Comparison of ENCODE assay signal across 15 cellular contexts in genomic region chr19:48540110-48540509, GRCh38. TPM values are rescaled to one million over a fixed set of nuclear protein-coding genes. Genes with fewer than 3 reads are reported as not detected.
A peak's percentile ranks its signal among the peaks of the same experiment; 100 is the strongest.
DNase-seq lines count a peak whose midpoint lies in the region; ATAC-seq and TF ChIP-seq lines count a peak whose summit lies in the region.
"Had no signal": no experiment of that assay in that cellular context is flagged by ENCODE, and none has a peak within 500 bp of the region (broad histone marks: within the 10 kb centered on the region; RNA-seq: fewer than 3 reads in every experiment).

No MANE protein-coding gene starts in this region.

- H3K27me3 ChIP-seq in transverse colon = peaks cover 67% of the 10 kb centered on the region

- TF ChIP-seq POLR2A in transverse colon (IDR thresholded peaks at IDR 0.05) = no peak

- in situ Hi-C loops in transverse colon (cut with MboI; ENCODE audit: low pct_ligation_motif_present in 1 of 4, low pct_unique_long_range_greater_than_20kb in 1 of 4, low sequenced_read_pairs in 3 of 4) = no loop called here

- TF ChIP-seq CTCF in transverse colon (IDR thresholded peaks at IDR 0.05) = no peak

- WGBS in transverse colon (ENCODE audit: low coverage in 1 of 2), 2 donors = 31 to 41% methylated on average over 5 to 7 of the region's 7 CpGs

- ATAC-seq in left ventricle myocardium superior (no peak), HG02885 (IDR thresholded peaks at IDR 0.05; ENCODE audit: poor library complexity, unreplicated experiment) (no peak)
- ATAC-seq: CD8-positive, alpha-beta T cell; WTC11 had no signal

- intact Hi-C loops in transverse colon (cut with DNase I; ENCODE audit: low total_unique reads) = no loop called here
- intact Hi-C loops in left ventricle myocardium superior (cut with micrococcal nuclease) = no loop called here

- no peaks in the 10 kb centered on the region for H3K36me3 ChIP-seq in transverse colon

- H3K4me3 ChIP-seq in transverse colon = no peak overlapping the region

- no peak overlapping the region for H3K27ac ChIP-seq in transverse colon

- DNase-seq in NCI-H2029 (lab: John Stamatoyannopoulos, UW) = peak; percentile 31
- DNase-seq in NCI-H2029 treated with DMSO at 0.1 percent for 48 hours (lab: John Stamatoyannopoulos, UW) = no peak
- DNase-seq in NCI-H1105 treated with DMSO at 0.1 percent for 48 hours (lab: John Stamatoyannopoulos, UW) = peak; percentile 42
- DNase-seq in SHP77 (lab: John Stamatoyannopoulos, UW) = peak; percentile 65 to 72
- peak; percentile 17 for DNase-seq in retina
- DNase-seq in transverse colon = no peak
- no peak for DNase-seq in left ventricle myocardium superior
- DNase-seq: CD8-positive, alpha-beta T cell; MM.1S; stimulated activated CD4-positive, alpha-beta T cell treated with anti-CD3 and anti-CD28 coated beads, Interleukin-1b, Interleukin-23, amount 100 ng/mL, for 48 hours; T-helper 1 cell had no signal

- H3K9me3 ChIP-seq in transverse colon = no peaks in the 10 kb centered on the region

- peaks cover 0 to 9% (median 7%) of the 10 kb centered on the region in 4 donors for H3K4me1 ChIP-seq in transverse colon

- TF ChIP-seq EP300 in transverse colon (IDR thresholded peaks at IDR 0.05; ENCODE audit: low read depth) = no peak

RNA-seq across cellular contexts. Expression of gene SULT2B1, which starts 11.9 kb away (rescaled TPM):
- total RNA-seq in transverse colon (under 1 TPM in 2 of 4 donors, not detected in 2; 0.32 to 0.41 TPM), left ventricle myocardium superior (0.35 TPM)
- total RNA-seq: activated T-helper 2 cell treated with anti-CD3 and anti-CD28 coated beads, Interferon-gamma antibody, Interleukin-2, Interleukin-4, amounts not matched to agents 10 μg/mL and 5 μg/mL and 100 μg/mL, durations not matched to agents 14 hours and 24 hours and 36 hours; CD8-positive, alpha-beta T cell; fibroblast of villous mesenchyme had no signal

RNA-seq across cellular contexts. Expression of gene LMTK3, which starts 28.5 kb away (rescaled TPM):
- total RNA-seq in transverse colon (1 to 10 TPM in 2 of 4 donors, under 1 TPM in 1, not detected in 1; 0.68 to 2.4 (median 1.1) TPM), left ventricle myocardium superior (1.4 TPM)

Comparison
In these comparisons a context has a peak if more than half of its experiments do, and no peak if none do; other contexts are left out.
1. DNase-seq: peak in NCI-H2029 (single experiment), NCI-H1105 treated with DMSO at 0.1 percent for 48 hours (single experiment), SHP77 (2 of 2) and retina (single experiment); none in NCI-H2029 treated with DMSO at 0.1 percent for 48 hours (single experiment), transverse colon (single experiment) and left ventricle myocardium superior (single experiment).